In the genomic region with DNA sequence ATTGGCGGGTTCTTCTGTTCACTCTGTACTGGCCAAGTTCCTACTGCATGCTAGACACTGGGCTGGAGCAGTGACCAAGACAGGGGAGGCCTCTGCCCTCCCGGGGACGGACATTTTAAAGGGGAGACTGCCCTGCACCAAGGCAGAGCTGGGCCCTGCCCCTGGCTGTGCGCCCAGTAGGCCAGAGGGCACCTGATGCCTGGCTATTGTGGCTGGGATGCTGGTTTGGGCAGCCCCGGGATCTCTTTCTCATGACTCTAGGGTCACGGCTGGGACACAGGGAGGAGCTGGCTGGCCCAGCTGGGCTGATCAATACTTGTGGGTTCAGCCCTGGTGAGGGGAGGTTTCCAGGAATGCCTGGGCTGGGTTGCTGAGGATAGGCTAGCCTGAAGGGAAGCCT, we compare ENCODE assay signal across 19 cellular contexts. TPM values are rescaled to one million over a fixed set of nuclear protein-coding genes. Genes with fewer than 3 reads are reported as not detected.
A peak's percentile ranks its signal among the peaks of the same experiment; 100 is the strongest.
DNase-seq lines count a peak whose midpoint lies in the region; ATAC-seq and TF ChIP-seq lines count a peak whose summit lies in the region.
"Had no signal": no experiment of that assay in that cellular context is flagged by ENCODE, and none has a peak within 500 bp of the region (broad histone marks: within the 10 kb centered on the region; RNA-seq: fewer than 3 reads in every experiment).

No MANE protein-coding gene starts in this region.

- 86% methylated on average over 6 of the region's 6 CpGs for WGBS in hepatocyte (ENCODE audit: low lambda C conversion rate, missing lambda C conversion rate)
- WGBS in psoas muscle, 3 donors, result 36 to 50% (median 43%) methylated on average over 6 of the region's 6 CpGs

- no peaks in the 10 kb centered on the region for H3K79me2 ChIP-seq in hepatocyte

- H2AFZ ChIP-seq in hepatocyte, result no peak overlapping the region

- H3K4me1 ChIP-seq in HEK293 (ENCODE audit: control insufficient read depth, insufficient read depth, low read length) (peaks cover 8% of the 10 kb centered on the region), hepatocyte (ENCODE audit: insufficient read depth) (no peaks in the 10 kb centered on the region), psoas muscle (no peaks in the 10 kb centered on the region)

- no peak overlapping the region for H3K4me3 Mint-ChIP-seq in central memory CD8-positive, alpha-beta T cell
- H3K4me3 Mint-ChIP-seq: activated CD8-positive, alpha-beta T cell treated with anti-CD3 and anti-CD28 coated beads, Interleukin-2, amount 10 ng/mL, durations not matched to agents 7 days and 5 days; activated T-helper 17 cell treated with anti-CD3 and anti-CD28 coated beads, Interleukin-2, amount 50 U/mL, for 72 hours; natural killer cell treated with Interleukin-12 subunit alpha and Interleukin-12 subunit beta and Interleukin-15 and Interleukin-18, amount 100 ng/mL, for 72 hours; T-helper 17 cell; WTC11 had no signal

- H3K36me3 Mint-ChIP-seq in central memory CD8-positive, alpha-beta T cell (ENCODE audit: insufficient read depth), result peaks cover 11% of the 10 kb centered on the region
- H3K36me3 Mint-ChIP-seq: natural killer cell treated with Interleukin-12 subunit alpha and Interleukin-12 subunit beta and Interleukin-15 and Interleukin-18, amount 100 ng/mL, for 72 hours had no signal

- H3K27ac ChIP-seq in HEK293 (ENCODE audit: extremely low read depth, low read depth, low read length) (no peak overlapping the region), hepatocyte (no peak overlapping the region), psoas muscle (no peak overlapping the region)
- H3K27ac ChIP-seq: thoracic aorta had no signal

- no peaks in the 10 kb centered on the region for H4K20me1 ChIP-seq in hepatocyte (ENCODE audit: insufficient read depth, poor library complexity, severe bottlenecking)

- TF ChIP-seq CTCF in HEK293 (tag by site-specific recombination; IDR thresholded peaks at IDR 0.05) (no peak), hepatocyte (IDR thresholded peaks at IDR 0.05; ENCODE audit: poor library complexity) (no peak), psoas muscle (IDR thresholded peaks at IDR 0.05) (no peak)

- no peak overlapping the region for H3K4me2 ChIP-seq in hepatocyte

- H3K4me3 ChIP-seq in HEK293 (ENCODE audit: low read depth, low read length) (no peak overlapping the region), hepatocyte (no peak overlapping the region), psoas muscle (no peak overlapping the region)
- H3K4me3 ChIP-seq: lung, thoracic aorta had no signal

- intact Hi-C loops in psoas muscle (cut with DNase I), result no loop called here

- H3K9me3 ChIP-seq in HEK293 (ENCODE audit: control insufficient read depth, insufficient read depth, low read depth, low read length), result no peaks in the 10 kb centered on the region
- H3K9me3 ChIP-seq in hepatocyte (ENCODE audit: low read depth), result no peaks in the 10 kb centered on the region
- H3K9me3 ChIP-seq in psoas muscle, result no peaks in the 10 kb centered on the region
- H3K9me3 ChIP-seq: thoracic aorta had no signal

- POLR2A ChIA-PET in HEK293 (lab: Yijun Ruan, JAX), result interaction anchor here (1.7 to 2.3 kb wide), 2 partner anchors 10 to 12 kb away, joined by 4 to 15 read pairs; no protein-coding TSS in a partner anchor

- peaks cover 0 to 4% of the 10 kb centered on the region in 2 experiments; a peak in 1 of 3 replicates for H3K36me3 ChIP-seq in HEK293 (ENCODE audit: control insufficient read depth in 2 of 2, insufficient read depth in 1 of 2, low read length in 2 of 2)
- H3K36me3 ChIP-seq in hepatocyte (replicated peaks; ENCODE audit: insufficient read depth, low read depth), result no peaks in the 10 kb centered on the region
- H3K36me3 ChIP-seq in psoas muscle (ENCODE audit: insufficient read depth in 1 of 2, low read depth in 1 of 2), result peaks cover 0 to 8% of the 10 kb centered on the region in 2 donors
- H3K36me3 ChIP-seq: thoracic aorta had no signal

- in situ Hi-C loops in G401 (cut with HindIII; ENCODE audit: low sequenced_read_pairs), result no loop called here

- CTCF ChIA-PET in HEK293 (lab: Yijun Ruan, JAX), result interaction anchor here (0.6 to 3.1 kb wide), 5 partner anchors 9 to 303 kb away, joined by 3 to 12 read pairs (median 3); no protein-coding TSS in a partner anchor

- H3K27me3 Mint-ChIP-seq in central memory CD8-positive, alpha-beta T cell, result no peaks in the 10 kb centered on the region
- H3K27me3 Mint-ChIP-seq: activated T-helper 17 cell treated with anti-CD3 and anti-CD28 coated beads, Interleukin-2, amount 50 U/mL, for 72 hours; natural killer cell treated with Interleukin-12 subunit alpha and Interleukin-12 subunit beta and Interleukin-15 and Interleukin-18, amount 100 ng/mL, for 72 hours; T-helper 17 cell had no signal

- peaks cover 18% of the 10 kb centered on the region for H3K4me1 Mint-ChIP-seq in central memory CD8-positive, alpha-beta T cell
- H3K4me1 Mint-ChIP-seq: activated T-helper 17 cell treated with anti-CD3 and anti-CD28 coated beads, Interleukin-2, amount 50 U/mL, for 72 hours had no signal

- H3K9me2 ChIP-seq in hepatocyte (replicated peaks; ENCODE audit: insufficient read depth), result no peaks in the 10 kb centered on the region

- no peaks in the 10 kb centered on the region for H3K9me3 Mint-ChIP-seq in central memory CD8-positive, alpha-beta T cell
- H3K9me3 Mint-ChIP-seq: activated T-helper 17 cell treated with anti-CD3 and anti-CD28 coated beads, Interleukin-2, amount 50 U/mL, for 72 hours; natural killer cell treated with Interleukin-12 subunit alpha and Interleukin-12 subunit beta and Interleukin-15 and Interleukin-18, amount 100 ng/mL, for 72 hours; WTC11 had no signal

- H3K27me3 ChIP-seq in hepatocyte, result no peaks in the 10 kb centered on the region
- H3K27me3 ChIP-seq in psoas muscle (ENCODE audit: insufficient read depth in 3 of 3, low read length in 2 of 3), result peaks cover 0 to 1% (median 0%) of the 10 kb centered on the region in 3 donors

- no peak for DNase-seq in central memory CD8-positive, alpha-beta T cell (ENCODE audit: low spot score in 2 of 2)
- DNase-seq in hepatocyte (ENCODE audit: low spot score), result peak; percentile 35
- DNase-seq in psoas muscle, result peak in 1 of 2 donors; percentile 54
- DNase-seq in SKM-1 (lab: John Stamatoyannopoulos, UW; ENCODE audit: unreplicated experiment), result no peak
- DNase-seq in G401 (ENCODE audit: low spot score), result no peak
- DNase-seq: activated CD8-positive, alpha-beta T cell treated with anti-CD3 and anti-CD28 coated beads, Interleukin-2, amount 10 ng/mL, durations not matched to agents 7 days and 5 days; NCI-H2029; SHP77 treated with DMSO at 0.1 percent for 48 hours; T-helper 17 cell had no signal

- H3K27ac Mint-ChIP-seq in central memory CD8-positive, alpha-beta T cell (ENCODE audit: low read depth), result peak overlapping the region; percentile 48
- H3K27ac Mint-ChIP-seq: activated CD8-positive, alpha-beta T cell treated with anti-CD3 and anti-CD28 coated beads, Interleukin-2, amount 10 ng/mL, durations not matched to agents 7 days and 5 days; natural killer cell treated with Interleukin-12 subunit alpha and Interleukin-12 subunit beta and Interleukin-15 and Interleukin-18, amount 100 ng/mL, for 72 hours; WTC11 had no signal

- ATAC-seq in central memory CD8-positive, alpha-beta T cell (replicated peaks; ENCODE audit: extremely low read depth, poor library complexity, severe bottlenecking), result no peak
- ATAC-seq in psoas muscle (peak in 3 of 4 donors; percentile 18 to 42 (median 26)), HG03442 (IDR thresholded peaks at IDR 0.05; ENCODE audit: unreplicated experiment) (no peak), GM21723 (IDR thresholded peaks at IDR 0.05; ENCODE audit: unreplicated experiment) (no peak)
- ATAC-seq: activated CD8-positive, alpha-beta T cell treated with anti-CD3 and anti-CD28 coated beads, Interleukin-2, amount 10 ng/mL, durations not matched to agents 7 days and 5 days; activated T-helper 17 cell treated with anti-CD3 and anti-CD28 coated beads, Interleukin-2, amount 50 U/mL, for 72 hours; natural killer cell treated with Interleukin-12 subunit alpha and Interleukin-12 subunit beta and Interleukin-15 and Interleukin-18, amount 100 ng/mL, for 72 hours; T-helper 17 cell; WTC11 had no signal

TF ChIP-seq in HEK293, 187 proteins besides CTCF, POLR2A, EP300 and RAD21:
- TF ChIP-seq ZNF777 (tag by site-specific recombination; IDR thresholded peaks at IDR 0.05; ENCODE audit: borderline replicate concordance), result no peak
- TF ChIP-seq, protein P1, sequence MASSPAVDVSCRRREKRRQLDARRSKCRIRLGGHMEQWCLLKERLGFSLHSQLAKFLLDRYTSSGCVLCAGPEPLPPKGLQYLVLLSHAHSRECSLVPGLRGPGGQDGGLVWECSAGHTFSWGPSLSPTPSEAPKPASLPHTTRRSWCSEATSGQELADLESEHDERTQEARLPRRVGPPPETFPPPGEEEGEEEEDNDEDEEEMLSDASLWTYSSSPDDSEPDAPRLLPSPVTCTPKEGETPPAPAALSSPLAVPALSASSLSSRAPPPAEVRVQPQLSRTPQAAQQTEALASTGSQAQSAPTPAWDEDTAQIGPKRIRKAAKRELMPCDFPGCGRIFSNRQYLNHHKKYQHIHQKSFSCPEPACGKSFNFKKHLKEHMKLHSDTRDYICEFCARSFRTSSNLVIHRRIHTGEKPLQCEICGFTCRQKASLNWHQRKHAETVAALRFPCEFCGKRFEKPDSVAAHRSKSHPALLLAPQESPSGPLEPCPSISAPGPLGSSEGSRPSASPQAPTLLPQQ (tag by site-specific recombination; IDR thresholded peaks at IDR 0.05), result peak; percentile 41; the same call in 1 of the 2 replicates

RNA-seq across cellular contexts. Expression of a gene that starts 17.7 kb away (rescaled TPM):
- total RNA-seq in hepatocyte (6.4 and 11.2 TPM in 2 replicates), psoas muscle (10 to 100 TPM in 2 of 4 donors, 1 to 10 TPM in 2; 5.3 to 27.7 (median 10.5) TPM)
- polyA plus RNA-seq in hepatocyte (5.4 and 7.1 TPM in 2 replicates), psoas muscle (10 to 100 TPM in 1 of 3 donors, 1 to 10 TPM in 2; 6.4 to 14.2 (median 9.3) TPM)
- 26.5 and 29.0 TPM in 2 replicates for total RNA-seq in G401 (2014; rRNA removed; shearing (Covaris generic))

RNA-seq across cellular contexts. Expression of a gene that starts 19.4 kb away (rescaled TPM):
- total RNA-seq in hepatocyte (0.93 TPM in 1 of 2 replicates, not detected in the other), psoas muscle (not detected)
- polyA plus RNA-seq in hepatocyte (8.3 and 8.8 TPM in 2 replicates), psoas muscle (1 to 10 TPM in 1 of 3 donors, under 1 TPM in 2; 0.24 to 1.0 (median 0.84) TPM)
- total RNA-seq in G401 (2014; rRNA removed; shearing (Covaris generic)), result 3.9 TPM in 1 of 2 replicates, not detected in the other
- total RNA-seq: activated CD8-positive, alpha-beta T cell treated with anti-CD3 and anti-CD28 coated beads, Interleukin-2, amount 10 ng/mL, durations not matched to agents 7 days and 5 days; cerebellum; natural killer cell treated with Interleukin-12 subunit alpha and Interleukin-12 subunit beta and Interleukin-15 and Interleukin-18, amount 100 ng/mL, for 72 hours; T-helper 17 cell; thoracic aorta had no signal

RNA-seq across cellular contexts. Expression of a gene that starts 33.3 kb away (rescaled TPM):
- 4.4 and 6.7 TPM in 2 replicates for total RNA-seq in hepatocyte
- polyA plus RNA-seq in hepatocyte, result 15.3 and 16.7 TPM in 2 replicates
- total RNA-seq in psoas muscle, result not detected
- under 1 TPM in 2 of 3 donors, not detected in 1; 0.05 to 0.11 TPM for polyA plus RNA-seq in psoas muscle
- total RNA-seq in G401 (2014; rRNA removed; shearing (Covaris generic)), result not detected in 2 replicates
- total RNA-seq: activated CD8-positive, alpha-beta T cell treated with anti-CD3 and anti-CD28 coated beads, Interleukin-2, amount 10 ng/mL, durations not matched to agents 7 days and 5 days; activated T-helper 17 cell treated with anti-CD3 and anti-CD28 coated beads, Interleukin-2, amount 50 U/mL, for 72 hours; cerebellum; natural killer cell treated with Interleukin-12 subunit alpha and Interleukin-12 subunit beta and Interleukin-15 and Interleukin-18, amount 100 ng/mL, for 72 hours; NCI-H460; T-helper 17 cell; WTC11 had no signal

Comparison
In these comparisons a context has a peak if more than half of its experiments do, and no peak if none do; other contexts are left out.
1. ATAC-seq: peak in psoas muscle (3 of 4); none in central memory CD8-positive, alpha-beta T cell (single experiment), HG03442 (single experiment) and GM21723 (single experiment).